ENCODE assay signal across 16 cellular contexts in genomic region chr11:65069217-65069616, GRCh38. TPM values are rescaled to one million over a fixed set of nuclear protein-coding genes. Genes with fewer than 3 reads are reported as not detected.
DNase-seq lines count a peak whose midpoint lies in the region; FAIRE-seq and TF ChIP-seq lines count a peak whose summit lies in the region.
"Had no signal": no experiment of that assay in that cellular context is flagged by ENCODE, and none has a peak within 500 bp of the region (broad histone marks: within the 10 kb centered on the region; RNA-seq: fewer than 3 reads in every experiment).

No MANE protein-coding gene starts in this region.

- no peak for TF ChIP-seq POLR2A in GM12892 (IDR thresholded peaks at IDR 0.05; ENCODE audit: low read depth, low read length)

- FAIRE-seq in GM12892 (lab: Jason Lieb, UNC) = peak; percentile 88
- FAIRE-seq: frontal cortex had no signal

- TF ChIP-seq CTCF in fibroblast of villous mesenchyme (IDR thresholded peaks at IDR 0.05; ENCODE audit: insufficient read depth, low read depth, low read length) = no peak

- DNase-seq in GM12892 (ENCODE audit: insufficient read length) = no peak
- DNase-seq in NOMO-1 treated with DMSO at 0.1 percent for 48 hours (lab: John Stamatoyannopoulos, UW; ENCODE audit: unreplicated experiment) = peak; percentile 64
- DNase-seq in fibroblast of villous mesenchyme (ENCODE audit: low read depth) = peak; percentile 28
- DNase-seq in NCI-H1417 treated with DMSO at 0.1 percent for 48 hours (lab: John Stamatoyannopoulos, UW) = no peak
- no peak for DNase-seq in effector CD4-positive, alpha-beta T cell
- DNase-seq: activated CD4-positive, alpha-beta T cell treated with anti-CD3 and anti-CD28 coated beads, Interleukin-2, amount 50 U/mL, for 48 hours; activated naive CD4-positive, alpha-beta T cell treated with anti-CD3 and anti-CD28 coated beads, Interleukin-2, amount 50 U/mL, for 16 hours; Calu3; GM23248; mucosa of descending colon; NCI-H1092; thyroid gland; WERI-Rb-1 had no signal

- no peak overlapping the region for H3K4me3 ChIP-seq in fibroblast of villous mesenchyme (ENCODE audit: low read depth, low read length)
- H3K4me3 ChIP-seq: coronary artery, GM23248, mucosa of descending colon, thyroid gland had no signal

RNA-seq across cellular contexts. Expression of gene NAALADL1, which starts 10.9 kb away (rescaled TPM):
- 10.5 TPM for polyA plus RNA-seq in GM12892 (2012; ENCODE audit: missing spikeins)
- total RNA-seq in fibroblast of villous mesenchyme = 23.7 and 27.4 TPM in 2 replicates
- total RNA-seq: Calu3, RPMI7951 had no signal

RNA-seq across cellular contexts. Expression of gene CDCA5, which starts 14.6 kb away (rescaled TPM):
- 36.0 TPM for polyA plus RNA-seq in GM12892 (2012; ENCODE audit: missing spikeins)
- 7.4 and 15.5 TPM in 2 replicates for total RNA-seq in fibroblast of villous mesenchyme

RNA-seq across cellular contexts. Expression of gene ZFPL1, which starts 14.8 kb away (rescaled TPM):
- 19.8 TPM for polyA plus RNA-seq in GM12892 (2012; ENCODE audit: missing spikeins)
- 28.9 and 46.7 TPM in 2 replicates for total RNA-seq in fibroblast of villous mesenchyme

RNA-seq across cellular contexts. Expression of gene VPS51, which starts 26.8 kb away (rescaled TPM):
- polyA plus RNA-seq in GM12892 (2012; ENCODE audit: missing spikeins) = 52.3 TPM
- 104 and 169 TPM in 2 replicates for total RNA-seq in fibroblast of villous mesenchyme

RNA-seq across cellular contexts. Expression of gene SAC3D1, which starts 28.2 kb away (rescaled TPM):
- polyA plus RNA-seq in GM12892 (2012; ENCODE audit: missing spikeins) = 5.1 TPM
- 10.4 and 13.5 TPM in 2 replicates for total RNA-seq in fibroblast of villous mesenchyme

Comparison
In these comparisons a context has a peak if more than half of its experiments do, and no peak if none do; other contexts are left out.
1. DNase-seq: peak in NOMO-1 treated with DMSO at 0.1 percent for 48 hours (single experiment) and fibroblast of villous mesenchyme (single experiment); none in GM12892 (single experiment), NCI-H1417 treated with DMSO at 0.1 percent for 48 hours (single experiment) and effector CD4-positive, alpha-beta T cell (single experiment).